ENCODE assay signal across 8 cellular contexts in genomic region chr11:73779084-73779902, GRCh38. TPM values are rescaled to one million over a fixed set of nuclear protein-coding genes. Genes with fewer than 3 reads are reported as not detected.
DNase-seq lines count a peak whose midpoint lies in the region; ATAC-seq and TF ChIP-seq lines count a peak whose summit lies in the region.

No MANE protein-coding gene starts in this region.

- WGBS in suprapubic skin: 0% methylated on average over 30 of the region's 30 CpGs

- TF ChIP-seq POLR2A in suprapubic skin (IDR thresholded peaks at IDR 0.05): no peak

- ATAC-seq in HG02588 (IDR thresholded peaks at IDR 0.05; ENCODE audit: unreplicated experiment): peak; percentile 98

- no peak for TF ChIP-seq EP300 in suprapubic skin (IDR thresholded peaks at IDR 0.05)

- H3K9ac ChIP-seq in SK-N-MC (ENCODE audit: insufficient read length): peak overlapping the region; percentile 95

- H3K36me3 Mint-ChIP-seq in activated naive CD4-positive, alpha-beta T cell treated with anti-CD3 and anti-CD28 coated beads, Interleukin-2, amount 50 U/mL, for 24 hours: no peaks in the 10 kb centered on the region

- TF ChIP-seq CTCF in suprapubic skin (IDR thresholded peaks at IDR 0.05): no peak

- H3K27me3 Mint-ChIP-seq in activated naive CD4-positive, alpha-beta T cell treated with anti-CD3 and anti-CD28 coated beads, Interleukin-2, amount 50 U/mL, for 24 hours: no peaks in the 10 kb centered on the region

- H3K4me3 Mint-ChIP-seq in activated naive CD4-positive, alpha-beta T cell treated with anti-CD3 and anti-CD28 coated beads, Interleukin-2, amount 50 U/mL, for 24 hours: peak overlapping the region; percentile 93

- H3K27ac Mint-ChIP-seq in activated naive CD4-positive, alpha-beta T cell treated with anti-CD3 and anti-CD28 coated beads, Interleukin-2, amount 50 U/mL, for 24 hours: peak overlapping the region; percentile 96

- H3K4me1 ChIP-seq in suprapubic skin: peaks cover 9% of the 10 kb centered on the region

- DNase-seq in NCI-H1048 (lab: John Stamatoyannopoulos, UW) (peak; percentile 86), SK-N-MC (ENCODE audit: low read depth, low spot score) (peak; percentile 90), globus pallidus (ENCODE audit: low spot score) (peak; percentile 99), nucleus accumbens (lab: John Stamatoyannopoulos, UW) (peak; percentile 65 to 100 (median 99)), suprapubic skin (ENCODE audit: low spot score in 2 of 2) (peak; percentile 99)

- H3K27me3 ChIP-seq in suprapubic skin: no peaks in the 10 kb centered on the region

- H3K27ac ChIP-seq in SK-N-MC (peak overlapping the region; percentile 98), suprapubic skin (peak overlapping the region; percentile 97)

- no peaks in the 10 kb centered on the region for H3K9me3 Mint-ChIP-seq in activated naive CD4-positive, alpha-beta T cell treated with anti-CD3 and anti-CD28 coated beads, Interleukin-2, amount 50 U/mL, for 24 hours

- H3K4me3 ChIP-seq in GM08714 (ENCODE audit: low read length): peak overlapping the region; percentile 72
- peak overlapping the region; percentile 93 for H3K4me3 ChIP-seq in SK-N-MC
- H3K4me3 ChIP-seq in suprapubic skin: peak overlapping the region; percentile 58

- H3K36me3 ChIP-seq in SK-N-MC (ENCODE audit: insufficient read depth, low read length): no peaks in the 10 kb centered on the region
- no peaks in the 10 kb centered on the region for H3K36me3 ChIP-seq in suprapubic skin

- H3K4me1 Mint-ChIP-seq in activated naive CD4-positive, alpha-beta T cell treated with anti-CD3 and anti-CD28 coated beads, Interleukin-2, amount 50 U/mL, for 24 hours: peaks cover 8% of the 10 kb centered on the region

- H3K9me3 ChIP-seq in SK-N-MC (ENCODE audit: low read depth, low read length) (no peaks in the 10 kb centered on the region; the same call in 1 of the 2 replicates), suprapubic skin (no peaks in the 10 kb centered on the region)

RNA-seq across cellular contexts. Expression of gene MRPL48, which starts 8.4 kb away (rescaled TPM):
- total RNA-seq in suprapubic skin: 10 to 100 TPM; 10.5 to 24.4 (median 15.4) TPM

RNA-seq across cellular contexts. Expression of gene RAB6A, which starts 18.4 kb away (rescaled TPM):
- total RNA-seq in suprapubic skin: 100 to 1,000 TPM in 3 of 4 donors, 10 to 100 TPM in 1; 89.7 to 182 (median 113) TPM

Comparison
In these comparisons a context has a peak if more than half of its experiments do, and no peak if none do; other contexts are left out.
1. Peak in every context shown above with its lines: DNase-seq, ATAC-seq, H3K4me3 ChIP-seq and H3K27ac ChIP-seq.